In genomic region chr2:180677928-180678327, GRCh38 we compare ENCODE assay signal across 22 cellular contexts.
"Had no signal": no experiment of that assay in that cellular context is flagged by ENCODE, and none has a peak within 500 bp of the region (broad histone marks: within the 10 kb centered on the region; RNA-seq: fewer than 3 reads in every experiment).

No MANE protein-coding gene starts in this region.

- H3K9ac ChIP-seq: neural progenitor cell had no signal

- H3K4me2 ChIP-seq: neural progenitor cell had no signal

- H3K4me3 ChIP-seq: heart right ventricle, left ventricle myocardium inferior, lower lobe of right lung, neural progenitor cell, ovary, suprapubic skin, tibial artery, upper lobe of right lung, vagina had no signal

- DNase-seq: effector memory CD4-positive, alpha-beta T cell; heart right ventricle; hypothalamus; left ventricle myocardium inferior; lower lobe of right lung; mesenchymal stem cell; midbrain; ovary; right cardiac atrium; stimulated activated CD4-positive, alpha-beta T cell treated with anti-CD3 and anti-CD28 coated beads, Interleukin-4, amount 100 ng/mL, for 1 hour; stimulated activated CD8-positive, alpha-beta memory T cell treated with anti-CD3 and anti-CD28 coated beads, Interleukin-4, amount 100 ng/mL, for 48 hours; stimulated activated naive CD8-positive, alpha-beta T cell treated with anti-CD3 and anti-CD28 coated beads, Interleukin-15, Interleukin-2, amounts not matched to agents 100 U/mL and 50 U/mL, for 24 hours; tibial artery; upper lobe of right lung had no signal

- H3K36me3 ChIP-seq: heart right ventricle, left ventricle myocardium inferior, lower lobe of right lung, neural progenitor cell, ovary, suprapubic skin, tibial artery, upper lobe of right lung, vagina had no signal

- H3K4me1 ChIP-seq: heart right ventricle, left ventricle myocardium inferior, lower lobe of right lung, tibial artery, upper lobe of right lung had no signal

- H3K9me3 ChIP-seq: left ventricle myocardium inferior, lower lobe of right lung, ovary, suprapubic skin, tibial artery, upper lobe of right lung, vagina had no signal

- ATAC-seq: heart right ventricle; lower lobe of right lung; natural killer cell treated with Interleukin-12 subunit alpha and Interleukin-12 subunit beta and Interleukin-15 and Interleukin-18, amount 100 ng/mL, for 72 hours; right cardiac atrium; stimulated activated effector memory CD8-positive, alpha-beta T cell treated with anti-CD3 and anti-CD28 coated beads, Interleukin-12 subunit alpha, Interleukin-12 subunit beta, amount 100 ng/mL, for 72 hours; stimulated activated naive CD8-positive, alpha-beta T cell treated with anti-CD3 and anti-CD28 coated beads, Interleukin-15, Interleukin-2, amounts not matched to agents 100 U/mL and 50 U/mL, for 24 hours; upper lobe of right lung had no signal

- FAIRE-seq: endometrium, frontal cortex, islet of Langerhans had no signal

- H3K27me3 ChIP-seq: neural progenitor cell, ovary, suprapubic skin, tibial artery, upper lobe of right lung, vagina had no signal

- H3K27ac ChIP-seq: heart right ventricle, left ventricle myocardium inferior, lower lobe of right lung, neural progenitor cell, ovary, suprapubic skin, tibial artery, upper lobe of right lung, vagina had no signal
